In the genomic region with DNA sequence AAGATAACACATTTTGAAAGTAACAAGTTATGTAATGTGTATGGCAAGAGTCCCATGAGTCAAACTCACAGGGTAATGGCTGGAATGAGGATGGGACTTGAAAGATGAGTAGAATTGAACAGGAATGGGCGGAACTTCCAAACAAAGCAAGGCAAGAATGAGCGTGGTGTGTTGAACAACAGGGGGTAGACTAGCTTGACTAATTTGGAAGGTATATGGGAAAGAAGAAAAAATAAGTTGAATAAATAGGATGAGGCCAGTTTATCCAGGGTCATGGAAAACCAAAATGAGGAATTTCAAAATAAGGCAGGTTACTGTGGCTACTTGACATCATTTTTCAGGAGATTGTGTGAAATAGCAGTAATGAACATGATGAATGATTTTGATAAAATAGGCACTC, we compare ENCODE assay signal across 14 cellular contexts.
"Had no signal": no experiment of that assay in that cellular context is flagged by ENCODE, and none has a peak within 500 bp of the region (broad histone marks: within the 10 kb centered on the region; RNA-seq: fewer than 3 reads in every experiment).

No MANE protein-coding gene starts in this region.

- H3K9me3 ChIP-seq: stomach, thoracic aorta had no signal

- H3K27me3 Mint-ChIP-seq: activated naive CD8-positive, alpha-beta T cell treated with anti-CD3 and anti-CD28 coated beads, Interleukin-2, amount 50 U/mL, for 24 hours had no signal

- H3K27ac ChIP-seq: stomach, thoracic aorta had no signal

- DNase-seq: activated CD4-positive, alpha-beta T cell treated with anti-CD3 and anti-CD28 coated beads for 48 hours; activated CD8-positive, alpha-beta memory T cell treated with anti-CD3 and anti-CD28 coated beads, Interleukin-2, amount 50 U/mL, for 48 hours; activated CD8-positive, alpha-beta T cell treated with anti-CD3 and anti-CD28 coated beads, Interleukin-2, amount 10 ng/mL, durations not matched to agents 7 days and 5 days; activated naive CD4-positive, alpha-beta T cell; activated naive CD8-positive, alpha-beta T cell treated with anti-CD3 and anti-CD28 coated beads, Interleukin-2, amount 50 U/mL, for 24 hours; central memory CD4-positive, alpha-beta T cell; kidney; left ventricle myocardium superior; posterior cingulate gyrus; stimulated activated CD4-positive, alpha-beta T cell treated with anti-CD3 and anti-CD28 coated beads, Interleukin-4, amount 100 ng/mL, for 4 hours; stomach had no signal

- H3K4me3 ChIP-seq: stomach, thoracic aorta had no signal

- ATAC-seq: activated CD8-positive, alpha-beta T cell treated with anti-CD3 and anti-CD28 coated beads, Interleukin-2, amount 10 ng/mL, durations not matched to agents 7 days and 5 days; activated naive CD8-positive, alpha-beta T cell treated with anti-CD3 and anti-CD28 coated beads, Interleukin-2, amount 50 U/mL, for 24 hours; left ventricle myocardium superior had no signal

- H3K27ac Mint-ChIP-seq: activated CD8-positive, alpha-beta T cell treated with anti-CD3 and anti-CD28 coated beads, Interleukin-2, amount 10 ng/mL, durations not matched to agents 7 days and 5 days; activated naive CD8-positive, alpha-beta T cell treated with anti-CD3 and anti-CD28 coated beads, Interleukin-2, amount 50 U/mL, for 24 hours; mesothelial cell of epicardium; T-helper 1 cell treated with Interleukin-12 subunit alpha and Interleukin-12 subunit beta and Interleukin-4 antibody, amounts not matched to agents 30 μg/mL and 1 μg/mL, for 36 hours had no signal

- H3K4me3 Mint-ChIP-seq: activated CD8-positive, alpha-beta T cell treated with anti-CD3 and anti-CD28 coated beads, Interleukin-2, amount 10 ng/mL, durations not matched to agents 7 days and 5 days; activated naive CD8-positive, alpha-beta T cell treated with anti-CD3 and anti-CD28 coated beads, Interleukin-2, amount 50 U/mL, for 24 hours; mesothelial cell of epicardium; T-helper 1 cell treated with Interleukin-12 subunit alpha and Interleukin-12 subunit beta and Interleukin-4 antibody, amounts not matched to agents 30 μg/mL and 1 μg/mL, for 36 hours had no signal

- H3K27me3 ChIP-seq: stomach had no signal

- H3K36me3 ChIP-seq: stomach, thoracic aorta had no signal

- H3K9me3 Mint-ChIP-seq: activated naive CD8-positive, alpha-beta T cell treated with anti-CD3 and anti-CD28 coated beads, Interleukin-2, amount 50 U/mL, for 24 hours; T-helper 1 cell treated with Interleukin-12 subunit alpha and Interleukin-12 subunit beta and Interleukin-4 antibody, amounts not matched to agents 30 μg/mL and 1 μg/mL, for 36 hours had no signal
